In genomic region chr13:99200433-99201167, GRCh38 we compare ENCODE assay signal across 1 cellular context.
TF ChIP-seq lines count a peak whose summit lies in the region.

Gene UBAC2, plus strand, starts transcription at chr13:99200854. Its CDS starts 55 bp downstream, at chr13:99200909.

TF ChIP-seq in SK-N-SH, 30 proteins besides CTCF, POLR2A, EP300 and RAD21 (continued from another document):
- TF ChIP-seq USF2 (IDR thresholded peaks at IDR 0.05; ENCODE audit: borderline replicate concordance, low read depth, low read length) = no peak
- TF ChIP-seq TCF12 (IDR thresholded peaks at IDR 0.05) = no peak
- no peak for TF ChIP-seq RXRA (IDR thresholded peaks at IDR 0.05; ENCODE audit: borderline replicate concordance, low read depth)
- peak; percentile 85 for TF ChIP-seq YY1 (IDR thresholded peaks at IDR 0.05; ENCODE audit: low read depth)
- TF ChIP-seq FOSL2 (IDR thresholded peaks at IDR 0.05; ENCODE audit: borderline replicate concordance, low read depth) = no peak
- peak; percentile 98 for TF ChIP-seq POLR2AphosphoS5 (IDR thresholded peaks at IDR 0.05; ENCODE audit: low read depth, low read length)
- TF ChIP-seq NRF1 (IDR thresholded peaks at IDR 0.05; ENCODE audit: low read depth, low read length) = peak; percentile 92
